8 cellular contexts compared by ENCODE assay signal in the genomic region with DNA sequence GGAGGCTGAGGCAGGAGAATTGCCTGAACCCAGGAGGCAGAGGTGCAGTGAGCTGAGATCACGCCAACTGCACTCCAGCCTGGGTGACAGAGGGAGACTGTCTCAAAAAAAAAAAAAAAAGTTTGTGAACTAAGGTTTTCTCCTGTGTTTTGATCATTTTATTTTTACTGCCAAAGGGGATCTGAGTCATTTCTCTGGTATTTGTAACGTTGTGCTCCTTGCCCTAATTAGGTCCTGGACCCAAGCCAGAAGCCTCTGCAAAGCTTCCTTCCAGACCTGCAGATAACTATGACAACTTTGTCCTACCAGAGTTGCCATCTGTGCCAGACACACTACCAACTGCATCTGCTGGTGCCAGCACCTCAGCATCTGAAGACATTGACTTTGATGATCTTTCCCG. TPM values are rescaled to one million over a fixed set of nuclear protein-coding genes. Genes with fewer than 3 reads are reported as not detected.
DNase-seq lines count a peak whose midpoint lies in the region; ATAC-seq and TF ChIP-seq lines count a peak whose summit lies in the region.

No MANE protein-coding gene starts in this region.

- H3K27ac ChIP-seq in RWPE2 (ENCODE audit: poor library complexity, severe bottlenecking) (peak overlapping the region; percentile 28), rectal smooth muscle tissue (ENCODE audit: low read depth, low read length) (peak overlapping the region; percentile 74)

- no peaks in the 10 kb centered on the region for H3K27me3 ChIP-seq in RWPE2 (ENCODE audit: insufficient read depth, poor library complexity, severe bottlenecking)
- H3K27me3 ChIP-seq in rectal smooth muscle tissue (ENCODE audit: control insufficient read depth, insufficient read depth, low read length) = no peaks in the 10 kb centered on the region

- no peak for TF ChIP-seq CTCF in RWPE2 (IDR thresholded peaks at IDR 0.05; ENCODE audit: poor library complexity, severe bottlenecking)
- no peak for TF ChIP-seq CTCF in foreskin fibroblast (IDR thresholded peaks at IDR 0.05; ENCODE audit: low read depth, low read length)

- H3K9me3 Mint-ChIP-seq in activated CD4-positive, alpha-beta T cell treated with anti-CD3 and anti-CD28 coated beads, Interleukin-2, amount 10 ng/mL, durations not matched to agents 24 days and 14 days = no peaks in the 10 kb centered on the region

- peak; percentile 66 for ATAC-seq in RWPE2 (ENCODE audit: low read depth)
- ATAC-seq in HG03521 (IDR thresholded peaks at IDR 0.05; ENCODE audit: unreplicated experiment) = no peak

- intact Hi-C loops in activated CD4-positive, alpha-beta T cell treated with anti-CD3 and anti-CD28 coated beads, Interleukin-2, amount 10 ng/mL, durations not matched to agents 24 days and 14 days (cut with micrococcal nuclease) = no loop called here

- no peak overlapping the region for H3K27ac Mint-ChIP-seq in activated CD4-positive, alpha-beta T cell treated with anti-CD3 and anti-CD28 coated beads, Interleukin-2, amount 10 ng/mL, durations not matched to agents 24 days and 14 days

- no peak overlapping the region for H3K9ac ChIP-seq in rectal smooth muscle tissue (ENCODE audit: low read length)

- H3K4me3 ChIP-seq in RWPE2 (ENCODE audit: severe bottlenecking) (no peak overlapping the region), foreskin fibroblast (ENCODE audit: low read depth in 1 of 2, low read length in 2 of 2) (no peak overlapping the region), rectal smooth muscle tissue (ENCODE audit: low read length) (no peak overlapping the region)

- DNase-seq in GM03348 (ENCODE audit: low spot score) (peak; percentile 76), RWPE2 (ENCODE audit: low spot score) (peak; percentile 76), foreskin fibroblast (peak; percentile 89 to 94), NCI-H526 (lab: John Stamatoyannopoulos, UW) (no peak), NCI-H1092 treated with DMSO at 0.1 percent for 48 hours (lab: John Stamatoyannopoulos, UW) (no peak)
- DNase-seq in activated CD4-positive, alpha-beta T cell treated with anti-CD3 and anti-CD28 coated beads, Interleukin-2, amount 10 ng/mL, durations not matched to agents 24 days and 14 days = no peak

- H3K36me3 Mint-ChIP-seq in activated CD4-positive, alpha-beta T cell treated with anti-CD3 and anti-CD28 coated beads, Interleukin-2, amount 10 ng/mL, durations not matched to agents 24 days and 14 days (ENCODE audit: low read depth) = peaks cover 60% of the 10 kb centered on the region

- no peak overlapping the region for H3K4me3 Mint-ChIP-seq in activated CD4-positive, alpha-beta T cell treated with anti-CD3 and anti-CD28 coated beads, Interleukin-2, amount 10 ng/mL, durations not matched to agents 24 days and 14 days

- H3K4me1 ChIP-seq in RWPE2 (ENCODE audit: insufficient read depth, poor library complexity, severe bottlenecking) = peaks cover 14% of the 10 kb centered on the region
- H3K4me1 ChIP-seq in rectal smooth muscle tissue (ENCODE audit: control insufficient read depth, insufficient read depth, low read length) = peaks cover 37% of the 10 kb centered on the region

- H3K36me3 ChIP-seq in RWPE2 (ENCODE audit: low read depth) (peaks cover 91% of the 10 kb centered on the region), rectal smooth muscle tissue (ENCODE audit: control insufficient read depth, insufficient read depth, low read length) (peaks cover 25% of the 10 kb centered on the region)

- H3K27me3 Mint-ChIP-seq in activated CD4-positive, alpha-beta T cell treated with anti-CD3 and anti-CD28 coated beads, Interleukin-2, amount 10 ng/mL, durations not matched to agents 24 days and 14 days = no peaks in the 10 kb centered on the region

- H3K4me1 Mint-ChIP-seq in activated CD4-positive, alpha-beta T cell treated with anti-CD3 and anti-CD28 coated beads, Interleukin-2, amount 10 ng/mL, durations not matched to agents 24 days and 14 days = peaks cover 10% of the 10 kb centered on the region

- H3K9me3 ChIP-seq in RWPE2 (ENCODE audit: severe bottlenecking) = no peaks in the 10 kb centered on the region

RNA-seq across cellular contexts. Expression of a gene that starts 32.1 kb away (rescaled TPM):
- 149 and 156 TPM in 2 replicates for total RNA-seq in activated CD4-positive, alpha-beta T cell treated with anti-CD3 and anti-CD28 coated beads, Interleukin-2, amount 10 ng/mL, durations not matched to agents 24 days and 14 days

RNA-seq across cellular contexts. Expression of a gene that starts 43.4 kb away (rescaled TPM):
- 5.9 and 6.5 TPM in 2 replicates for total RNA-seq in activated CD4-positive, alpha-beta T cell treated with anti-CD3 and anti-CD28 coated beads, Interleukin-2, amount 10 ng/mL, durations not matched to agents 24 days and 14 days

Comparison
In these comparisons a context has a peak if more than half of its experiments do, and no peak if none do; other contexts are left out.
1. DNase-seq: peak in GM03348 (single experiment), RWPE2 (single experiment) and foreskin fibroblast (2 of 2); none in NCI-H526 (0 of 2), NCI-H1092 treated with DMSO at 0.1 percent for 48 hours (single experiment) and activated CD4-positive, alpha-beta T cell treated with anti-CD3 and anti-CD28 coated beads, Interleukin-2, amount 10 ng/mL, durations not matched to agents 24 days and 14 days (single experiment).